22 cellular contexts compared by ENCODE assay signal in the genomic region with DNA sequence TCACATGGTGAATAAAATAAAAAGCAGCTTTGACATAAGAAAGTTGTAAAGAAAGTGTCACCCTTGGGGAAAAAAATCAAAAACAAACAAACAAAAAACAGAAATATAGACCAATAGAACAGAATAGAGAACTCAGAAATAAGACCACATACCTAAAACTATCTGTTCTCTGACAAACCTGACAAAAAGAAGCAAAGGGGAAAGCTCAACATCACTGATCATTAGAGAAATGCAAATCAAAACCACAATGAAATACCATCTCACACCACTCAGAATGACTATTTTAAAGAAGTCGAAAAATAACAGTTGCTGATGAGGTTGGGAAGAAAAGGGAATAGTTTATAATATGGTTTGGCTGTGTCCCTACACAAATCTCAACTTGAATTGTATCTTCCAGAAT.
"Had no signal": no experiment of that assay in that cellular context is flagged by ENCODE, and none has a peak within 500 bp of the region (broad histone marks: within the 10 kb centered on the region; RNA-seq: fewer than 3 reads in every experiment).

No MANE protein-coding gene starts in this region.

- H3K9me3 Mint-ChIP-seq: nephron progenitor cell had no signal

- ATAC-seq: left colon; naive thymus-derived CD4-positive, alpha-beta T cell; psoas muscle; sciatic nerve; stimulated activated memory B cell treated with anti-CD40 and anti-IgM and Interleukin-4, amounts not matched to agents 10 μg/mL and 1 μg/mL and 100 μg/mL, for 72 hours; upper lobe of right lung had no signal

- H3K27me3 Mint-ChIP-seq: naive thymus-derived CD4-positive, alpha-beta T cell; stimulated activated memory B cell treated with anti-CD40 and anti-IgM and Interleukin-4, amounts not matched to agents 10 μg/mL and 1 μg/mL and 100 μg/mL, for 72 hours; stimulated activated naive CD8-positive, alpha-beta T cell treated with anti-CD3 and anti-CD28 coated beads, Interleukin-15, Interleukin-2, amounts not matched to agents 100 ng/mL and 50 ng/mL, for 24 hours had no signal

- H3K4me3 Mint-ChIP-seq: naive thymus-derived CD4-positive, alpha-beta T cell; nephron progenitor cell; stimulated activated memory B cell treated with anti-CD40 and anti-IgM and Interleukin-4, amounts not matched to agents 10 μg/mL and 1 μg/mL and 100 μg/mL, for 72 hours; stimulated activated naive CD8-positive, alpha-beta T cell treated with anti-CD3 and anti-CD28 coated beads, Interleukin-15, Interleukin-2, amounts not matched to agents 100 ng/mL and 50 ng/mL, for 24 hours had no signal

- H3K27ac Mint-ChIP-seq: naive thymus-derived CD4-positive, alpha-beta T cell; nephron progenitor cell; stimulated activated memory B cell treated with anti-CD40 and anti-IgM and Interleukin-4, amounts not matched to agents 10 μg/mL and 1 μg/mL and 100 μg/mL, for 72 hours; stimulated activated naive CD8-positive, alpha-beta T cell treated with anti-CD3 and anti-CD28 coated beads, Interleukin-15, Interleukin-2, amounts not matched to agents 100 ng/mL and 50 ng/mL, for 24 hours had no signal

- H3K4me1 Mint-ChIP-seq: naive thymus-derived CD4-positive, alpha-beta T cell; nephron progenitor cell; stimulated activated memory B cell treated with anti-CD40 and anti-IgM and Interleukin-4, amounts not matched to agents 10 μg/mL and 1 μg/mL and 100 μg/mL, for 72 hours had no signal

- H3K4me3 ChIP-seq: dorsolateral prefrontal cortex, hepatocyte, psoas muscle, spleen, tibial nerve, upper lobe of right lung, vagina had no signal

- H3K36me3 Mint-ChIP-seq: naive thymus-derived CD4-positive, alpha-beta T cell; stimulated activated memory B cell treated with anti-CD40 and anti-IgM and Interleukin-4, amounts not matched to agents 10 μg/mL and 1 μg/mL and 100 μg/mL, for 72 hours had no signal

- DNase-seq: dorsolateral prefrontal cortex; effector CD8-positive, alpha-beta T cell; foreskin melanocyte; head of caudate nucleus; left colon; mammary epithelial cell; naive thymus-derived CD4-positive, alpha-beta T cell; nephron progenitor cell; psoas muscle; retina; spleen; stimulated activated CD4-positive, alpha-beta T cell treated with anti-CD3 and anti-CD28 coated beads, Interleukin-15, amount 100 ng/mL, for 24 hours; stimulated activated CD4-positive, alpha-beta T cell treated with anti-CD3 and anti-CD28 coated beads, Interleukin-1b, Interleukin-23, amount 100 ng/mL, for 48 hours; stimulated activated CD4-positive, alpha-beta T cell treated with anti-CD3 and anti-CD28 coated beads, Interleukin-4, amount 100 ng/mL, for 24 hours; upper lobe of right lung had no signal

- H3K4me1 ChIP-seq: parathyroid adenoma, psoas muscle, spleen, tibial nerve, upper lobe of right lung, vagina had no signal

- H3K9me3 ChIP-seq: psoas muscle, tibial nerve, upper lobe of right lung, vagina had no signal

- H3K36me3 ChIP-seq: spleen, tibial nerve, upper lobe of right lung, vagina had no signal

- H3K27ac ChIP-seq: dorsolateral prefrontal cortex, hepatocyte, parathyroid adenoma, psoas muscle, spleen, tibial nerve, upper lobe of right lung, vagina had no signal

- H3K27me3 ChIP-seq: dorsolateral prefrontal cortex, hepatocyte, spleen, tibial nerve, upper lobe of right lung, vagina had no signal
